In genomic region chr9:4662989-4663792, GRCh38 we compare ENCODE assay signal across 9 cellular contexts. TPM values are rescaled to one million over a fixed set of nuclear protein-coding genes. Genes with fewer than 3 reads are reported as not detected.
DNase-seq lines count a peak whose midpoint lies in the region; ATAC-seq, FAIRE-seq and TF ChIP-seq lines count a peak whose summit lies in the region.
"Had no signal": no experiment of that assay in that cellular context is flagged by ENCODE, and none has a peak within 500 bp of the region (broad histone marks: within the 10 kb centered on the region; RNA-seq: fewer than 3 reads in every experiment).

No MANE protein-coding gene starts in this region.

- H3K9me2 ChIP-seq in PC-9 (ENCODE audit: insufficient read depth) = no peaks in the 10 kb centered on the region

- H3K27me3 Mint-ChIP-seq in activated CD4-positive, alpha-beta T cell treated with anti-CD3 and anti-CD28 coated beads, Interleukin-2, amount 10 ng/mL, durations not matched to agents 7 days and 5 days = peaks cover 8% of the 10 kb centered on the region

- H2AFZ ChIP-seq in PC-9 (peak overlapping the region; percentile 82), endothelial cell of umbilical vein (ENCODE audit: low read depth, low read length) (no peak overlapping the region)

- TF ChIP-seq POLR2A in endothelial cell of umbilical vein (IDR thresholded peaks at IDR 0.05; ENCODE audit: low read depth, low read length) = no peak

- peaks cover 23% of the 10 kb centered on the region for H3K79me2 ChIP-seq in PC-9 (ENCODE audit: low read depth)
- H3K79me2 ChIP-seq in endothelial cell of umbilical vein (ENCODE audit: control insufficient read depth, insufficient read depth, low read length) = no peaks in the 10 kb centered on the region

- no peaks in the 10 kb centered on the region for H3K9me3 Mint-ChIP-seq in activated CD4-positive, alpha-beta T cell treated with anti-CD3 and anti-CD28 coated beads, Interleukin-2, amount 10 ng/mL, durations not matched to agents 7 days and 5 days

- peaks cover 61% of the 10 kb centered on the region for H3K4me1 Mint-ChIP-seq in activated CD4-positive, alpha-beta T cell treated with anti-CD3 and anti-CD28 coated beads, Interleukin-2, amount 10 ng/mL, durations not matched to agents 7 days and 5 days

- peak overlapping the region; percentile 85 for H3K4me3 Mint-ChIP-seq in activated CD4-positive, alpha-beta T cell treated with anti-CD3 and anti-CD28 coated beads, Interleukin-2, amount 10 ng/mL, durations not matched to agents 7 days and 5 days

- dilution Hi-C loops in endothelial cell of umbilical vein (cut with MboI; ENCODE audit: extremely low pct_ligation_motif_present, low sequenced_read_pairs) = no loop called here

- H4K20me1 ChIP-seq in PC-9 (ENCODE audit: insufficient read depth) (no peaks in the 10 kb centered on the region), endothelial cell of umbilical vein (replicated peaks; ENCODE audit: control insufficient read depth, extremely low read depth, insufficient read depth, low read length) (no peaks in the 10 kb centered on the region)

- TF ChIP-seq CTCF in PC-9 (conservative IDR thresholded peaks at IDR 0.05) = no peak
- no peak for TF ChIP-seq CTCF in endothelial cell of umbilical vein (IDR thresholded peaks at IDR 0.05; ENCODE audit: extremely low read depth in 1 of 2, insufficient read depth in 1 of 2, low read depth in 1 of 2, low read length in 2 of 2)
- no peak for TF ChIP-seq CTCF in neutrophil (IDR thresholded peaks at IDR 0.05)

- CTCF ChIA-PET in activated CD4-positive, alpha-beta T cell treated with anti-CD3 and anti-CD28 coated beads, Interleukin-2, amount 10 ng/mL, durations not matched to agents 7 days and 5 days (lab: Charles Lee) = interaction anchor here (1.0 to 1.1 kb wide), 3 partner anchors 16 to 319 kb away, joined by 3 read pairs; partner anchors contain the start of gene CDC37L1
- CTCF ChIA-PET in PC-9 (lab: Charles Lee) = interaction anchor here (0.5 kb wide), 1 partner anchor 189 kb away, joined by 3 read pairs; no protein-coding TSS in a partner anchor
- CTCF ChIA-PET in endothelial cell of umbilical vein (lab: Charles Lee) = interaction anchor here (0.7 to 1.4 kb wide), 6 partner anchors 9 to 58 kb away, joined by 3 to 5 read pairs (median 3); partner anchors contain the start of gene CDC37L1

- peak overlapping the region; percentile 82 for H3K27ac Mint-ChIP-seq in activated CD4-positive, alpha-beta T cell treated with anti-CD3 and anti-CD28 coated beads, Interleukin-2, amount 10 ng/mL, durations not matched to agents 7 days and 5 days

- POLR2A ChIA-PET in activated CD4-positive, alpha-beta T cell treated with anti-CD3 and anti-CD28 coated beads, Interleukin-2, amount 10 ng/mL, durations not matched to agents 7 days and 5 days (lab: Charles Lee) = no interaction called here
- POLR2A ChIA-PET in PC-9 (lab: Charles Lee; ENCODE audit: unreplicated experiment) (no interaction called here), endothelial cell of umbilical vein (lab: Charles Lee) (no interaction called here)

- peaks cover 3% of the 10 kb centered on the region; the same call in 1 of the 2 replicates for H3F3A ChIP-seq in PC-9 (ENCODE audit: insufficient read depth, low read depth)

- no TSS peak for BruUV-seq in PC-9 (replicated peaks; lab: Mats Ljungman, UMichigan)
- TSS peak; percentile 33 for BruUV-seq in endothelial cell of umbilical vein (replicated peaks; lab: Mats Ljungman, UMichigan)

- H3K4me1 ChIP-seq in PC-9 (replicated peaks; ENCODE audit: insufficient read depth) = peaks cover 41% of the 10 kb centered on the region
- peaks cover 32% of the 10 kb centered on the region for H3K4me1 ChIP-seq in endothelial cell of umbilical vein (ENCODE audit: control insufficient read depth, extremely low read depth, insufficient read depth, low read length)
- H3K4me1 ChIP-seq in neutrophil (ENCODE audit: control insufficient read depth in 1 of 2, insufficient read depth in 1 of 2, low read depth in 1 of 2, low read length in 1 of 2) = peaks cover 26 to 31% of the 10 kb centered on the region in 2 experiments

- H3K27me3 ChIP-seq in PC-9 (ENCODE audit: insufficient read depth, low read depth) (no peaks in the 10 kb centered on the region), endothelial cell of umbilical vein (ENCODE audit: control insufficient read depth in 2 of 2, insufficient read depth in 2 of 2, low read length in 2 of 2) (peaks cover 0 to 4% of the 10 kb centered on the region in 2 experiments), neutrophil (peaks cover 60% of the 10 kb centered on the region)

- H3K9me3 ChIP-seq in PC-9 (ENCODE audit: insufficient read depth, low read depth) (no peaks in the 10 kb centered on the region), endothelial cell of umbilical vein (replicated peaks; ENCODE audit: control insufficient read depth, insufficient read depth, low read length) (no peaks in the 10 kb centered on the region), neutrophil (no peaks in the 10 kb centered on the region)

- ATAC-seq in HG02852 (IDR thresholded peaks at IDR 0.05; ENCODE audit: unreplicated experiment) = no peak

- H3K27ac ChIP-seq in PC-9 (peak overlapping the region; percentile 56), endothelial cell of umbilical vein (ENCODE audit: insufficient read depth, low read depth, low read length) (no peak overlapping the region), neutrophil (no peak overlapping the region)

- H3K4me3 ChIP-seq in PC-9 = peak overlapping the region; percentile 77
- H3K4me3 ChIP-seq in endothelial cell of umbilical vein (replicated peaks in 1 of 3; ENCODE audit: insufficient read depth in 1 of 3, low read depth in 1 of 3, low read length in 3 of 3) = peak overlapping the region in 2 of 3 experiments; percentile 71 to 81
- H3K4me3 ChIP-seq in neutrophil (ENCODE audit: low read depth in 1 of 2, low read length in 1 of 2) = peak overlapping the region; percentile 71 to 77

- peak overlapping the region; percentile 96 for H3K4me2 ChIP-seq in PC-9
- peak overlapping the region; percentile 82 for H3K4me2 ChIP-seq in endothelial cell of umbilical vein (ENCODE audit: insufficient read depth, low read length)

- FAIRE-seq in endothelial cell of umbilical vein (lab: Jason Lieb, UNC) = no peak
- FAIRE-seq: endometrium had no signal

- DNase-seq in activated CD4-positive, alpha-beta T cell treated with anti-CD3 and anti-CD28 coated beads, Interleukin-2, amount 10 ng/mL, durations not matched to agents 7 days and 5 days = no peak
- no peak for DNase-seq in activated CD4-positive, alpha-beta T cell treated with anti-CD3 and anti-CD28 coated beads, Interleukin-2, amount 50 U/mL, for 48 hours
- DNase-seq in PC-9 (peak; percentile 3 to 62), endothelial cell of umbilical vein (ENCODE audit: low read depth, low spot score) (no peak), putamen (ENCODE audit: low spot score) (no peak), NCI-H1105 treated with DMSO at 0.1 percent for 48 hours (lab: John Stamatoyannopoulos, UW) (no peak)

- H3K36me3 ChIP-seq in PC-9 (ENCODE audit: low read depth) (no peaks in the 10 kb centered on the region), endothelial cell of umbilical vein (ENCODE audit: control insufficient read depth in 2 of 2, extremely low read depth in 1 of 2, insufficient read depth in 2 of 2, low read length in 2 of 2) (no peaks in the 10 kb centered on the region), neutrophil (no peaks in the 10 kb centered on the region)

- H3K36me3 Mint-ChIP-seq in activated CD4-positive, alpha-beta T cell treated with anti-CD3 and anti-CD28 coated beads, Interleukin-2, amount 10 ng/mL, durations not matched to agents 7 days and 5 days (ENCODE audit: low read depth) = peaks cover 8% of the 10 kb centered on the region

- no peaks in the 10 kb centered on the region for H3K9me1 ChIP-seq in endothelial cell of umbilical vein (replicated peaks; ENCODE audit: control insufficient read depth, extremely low read depth, insufficient read depth, low read length)

- intact Hi-C loops in PC-9 (cut with micrococcal nuclease; ENCODE audit: unreplicated experiment) = loop anchor here (1.0 to 2.0 kb wide), 3 partner anchors 16 to 132 kb away; partner anchors contain the start of genes AK3 and CDC37L1
- intact Hi-C loops in endothelial cell of umbilical vein (cut with micrococcal nuclease) = loop anchor here (1.0 to 2.0 kb wide), 5 partner anchors 16 to 326 kb away; partner anchors contain the start of gene CDC37L1

- H3K9ac ChIP-seq in endothelial cell of umbilical vein (replicated peaks; ENCODE audit: extremely low read depth, insufficient read depth, low read length) = no peak overlapping the region

RNA-seq across cellular contexts. Expression of gene PLPP6, which starts 1.1 kb away (rescaled TPM):
- total RNA-seq in activated CD4-positive, alpha-beta T cell treated with anti-CD3 and anti-CD28 coated beads, Interleukin-2, amount 10 ng/mL, durations not matched to agents 7 days and 5 days = 10 to 100 TPM in 1 of 2 experiments, 1 to 10 TPM in 1; 9.9 to 10.3 TPM
- total RNA-seq in PC-9 (2021) (4.9 and 5.9 TPM in 2 replicates), endothelial cell of umbilical vein (5.4 and 6.4 TPM in 2 replicates)
- 6.3 and 7.0 TPM in 2 replicates for polyA plus RNA-seq in endothelial cell of umbilical vein
- polyA plus RNA-seq in endothelial cell of umbilical vein (2011; cell fraction: cytosol; rRNA removed) = 4.3 and 4.8 TPM in 2 replicates
- 3.3 and 3.8 TPM in 2 replicates for polyA plus RNA-seq in endothelial cell of umbilical vein (2011; cell fraction: nucleus; rRNA removed)
- 4.7 and 7.5 TPM in 2 replicates for polyA plus RNA-seq in endothelial cell of umbilical vein (2012)
- polyA minus RNA-seq in endothelial cell of umbilical vein = 11.6 and 14.5 TPM in 2 replicates
- polyA minus RNA-seq in endothelial cell of umbilical vein (2011; cell fraction: cytosol; rRNA and poly(A)+ RNA removed) = 4.6 TPM
- polyA minus RNA-seq in endothelial cell of umbilical vein (2011; cell fraction: nucleus; rRNA and poly(A)+ RNA removed) = 6.1 and 7.4 TPM in 2 replicates

RNA-seq across cellular contexts. Expression of gene SPATA6L, which starts 3.1 kb away (rescaled TPM):
- under 1 TPM; 0.40 to 0.42 TPM for total RNA-seq in activated CD4-positive, alpha-beta T cell treated with anti-CD3 and anti-CD28 coated beads, Interleukin-2, amount 10 ng/mL, durations not matched to agents 7 days and 5 days
- 5.9 and 7.1 TPM in 2 replicates for total RNA-seq in PC-9 (2021)
- total RNA-seq in endothelial cell of umbilical vein = 1.5 and 1.6 TPM in 2 replicates
- polyA plus RNA-seq in endothelial cell of umbilical vein = 0.40 and 0.46 TPM in 2 replicates
- 0.57 and 0.63 TPM in 2 replicates for polyA plus RNA-seq in endothelial cell of umbilical vein (2011; cell fraction: cytosol; rRNA removed)
- 2.6 and 2.8 TPM in 2 replicates for polyA plus RNA-seq in endothelial cell of umbilical vein (2011; cell fraction: nucleus; rRNA removed)
- polyA plus RNA-seq in endothelial cell of umbilical vein (2012) = 1.3 and 1.4 TPM in 2 replicates
- 1.4 and 3.7 TPM in 2 replicates for polyA minus RNA-seq in endothelial cell of umbilical vein
- polyA minus RNA-seq in endothelial cell of umbilical vein (2011; cell fraction: cytosol; rRNA and poly(A)+ RNA removed) = not detected
- polyA minus RNA-seq in endothelial cell of umbilical vein (2011; cell fraction: nucleus; rRNA and poly(A)+ RNA removed) = 3.1 and 4.2 TPM in 2 replicates

RNA-seq across cellular contexts. Expression of gene CDC37L1, which starts 16.2 kb away (rescaled TPM):
- 10 to 100 TPM in 1 of 2 experiments, 1 to 10 TPM in 1; 9.2 to 10.7 TPM for total RNA-seq in activated CD4-positive, alpha-beta T cell treated with anti-CD3 and anti-CD28 coated beads, Interleukin-2, amount 10 ng/mL, durations not matched to agents 7 days and 5 days
- total RNA-seq in PC-9 (2021) = 6.7 and 7.7 TPM in 2 replicates
- 6.8 and 8.9 TPM in 2 replicates for total RNA-seq in endothelial cell of umbilical vein
- 1.8 and 2.6 TPM in 2 replicates for polyA plus RNA-seq in endothelial cell of umbilical vein
- polyA plus RNA-seq in endothelial cell of umbilical vein (2011; cell fraction: cytosol; rRNA removed) = 3.2 and 3.7 TPM in 2 replicates
- polyA plus RNA-seq in endothelial cell of umbilical vein (2011; cell fraction: nucleus; rRNA removed) = 3.7 and 4.4 TPM in 2 replicates
- 7.4 and 7.8 TPM in 2 replicates for polyA plus RNA-seq in endothelial cell of umbilical vein (2012)
- polyA minus RNA-seq in endothelial cell of umbilical vein = 4.3 and 4.6 TPM in 2 replicates
- polyA minus RNA-seq in endothelial cell of umbilical vein (2011; cell fraction: cytosol; rRNA and poly(A)+ RNA removed) = 3.7 TPM
- polyA minus RNA-seq in endothelial cell of umbilical vein (2011; cell fraction: nucleus; rRNA and poly(A)+ RNA removed) = 5.9 and 6.1 TPM in 2 replicates

Comparison
In these comparisons a context has a peak if more than half of its experiments do, and no peak if none do; other contexts are left out.
1. DNase-seq: peak in PC-9 (2 of 2); none in activated CD4-positive, alpha-beta T cell treated with anti-CD3 and anti-CD28 coated beads, Interleukin-2, amount 10 ng/mL, durations not matched to agents 7 days and 5 days (single experiment), activated CD4-positive, alpha-beta T cell treated with anti-CD3 and anti-CD28 coated beads, Interleukin-2, amount 50 U/mL, for 48 hours (0 of 2), endothelial cell of umbilical vein (single experiment), putamen (single experiment) and NCI-H1105 treated with DMSO at 0.1 percent for 48 hours (single experiment).
2. Peak in every context shown above with its lines, with median percentiles within 50 percentile points of each other: H3K4me3 ChIP-seq.